ENCODE assay signal across 1 cellular context in the genomic region with DNA sequence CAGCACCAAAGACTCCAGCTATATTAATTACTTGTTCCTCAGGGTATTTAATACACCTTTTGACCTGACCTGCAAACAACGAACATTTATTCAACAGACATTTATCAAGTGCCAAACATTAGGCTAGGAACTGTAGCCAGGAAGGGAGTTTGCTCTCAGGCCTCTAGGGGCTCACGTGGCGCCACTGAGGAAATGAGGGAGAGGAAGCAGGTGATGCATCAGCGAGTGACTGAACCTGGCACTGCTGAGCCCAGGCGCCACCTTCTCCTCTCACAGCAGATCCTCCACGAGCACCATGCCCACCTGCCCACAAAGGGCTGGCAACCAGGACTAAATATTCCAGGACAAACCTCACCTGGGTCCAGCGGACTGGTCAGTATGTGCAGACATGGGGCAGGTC.
TF ChIP-seq lines count a peak whose summit lies in the region.

No MANE protein-coding gene starts in this region.

TF ChIP-seq in K562, 482 proteins besides CTCF, POLR2A, EP300 and RAD21 (continued from another document):
- TF ChIP-seq PHB2 (IDR thresholded peaks at IDR 0.05; ENCODE audit: low read depth) (no peak), RBM15 (IDR thresholded peaks at IDR 0.05; ENCODE audit: insufficient read depth, low read length) (no peak), LARP7 (IDR thresholded peaks at IDR 0.05) (no peak), U2AF1 (optimal IDR thresholded peaks at IDR 0.05; ENCODE audit: low read depth, low read length) (no peak), NFIC (IDR thresholded peaks at IDR 0.05) (no peak), ATF7 (IDR thresholded peaks at IDR 0.05) (no peak), COPS2 (conservative IDR thresholded peaks at IDR 0.05) (no peak)
- TF ChIP-seq, protein P1, sequence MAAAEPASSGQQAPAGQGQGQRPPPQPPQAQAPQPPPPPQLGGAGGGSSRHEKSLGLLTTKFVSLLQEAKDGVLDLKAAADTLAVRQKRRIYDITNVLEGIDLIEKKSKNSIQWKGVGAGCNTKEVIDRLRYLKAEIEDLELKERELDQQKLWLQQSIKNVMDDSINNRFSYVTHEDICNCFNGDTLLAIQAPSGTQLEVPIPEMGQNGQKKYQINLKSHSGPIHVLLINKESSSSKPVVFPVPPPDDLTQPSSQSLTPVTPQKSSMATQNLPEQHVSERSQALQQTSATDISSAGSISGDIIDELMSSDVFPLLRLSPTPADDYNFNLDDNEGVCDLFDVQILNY (CRISPR knock-in tag; IDR thresholded peaks at IDR 0.05): no peak
- TF ChIP-seq, protein P2, sequence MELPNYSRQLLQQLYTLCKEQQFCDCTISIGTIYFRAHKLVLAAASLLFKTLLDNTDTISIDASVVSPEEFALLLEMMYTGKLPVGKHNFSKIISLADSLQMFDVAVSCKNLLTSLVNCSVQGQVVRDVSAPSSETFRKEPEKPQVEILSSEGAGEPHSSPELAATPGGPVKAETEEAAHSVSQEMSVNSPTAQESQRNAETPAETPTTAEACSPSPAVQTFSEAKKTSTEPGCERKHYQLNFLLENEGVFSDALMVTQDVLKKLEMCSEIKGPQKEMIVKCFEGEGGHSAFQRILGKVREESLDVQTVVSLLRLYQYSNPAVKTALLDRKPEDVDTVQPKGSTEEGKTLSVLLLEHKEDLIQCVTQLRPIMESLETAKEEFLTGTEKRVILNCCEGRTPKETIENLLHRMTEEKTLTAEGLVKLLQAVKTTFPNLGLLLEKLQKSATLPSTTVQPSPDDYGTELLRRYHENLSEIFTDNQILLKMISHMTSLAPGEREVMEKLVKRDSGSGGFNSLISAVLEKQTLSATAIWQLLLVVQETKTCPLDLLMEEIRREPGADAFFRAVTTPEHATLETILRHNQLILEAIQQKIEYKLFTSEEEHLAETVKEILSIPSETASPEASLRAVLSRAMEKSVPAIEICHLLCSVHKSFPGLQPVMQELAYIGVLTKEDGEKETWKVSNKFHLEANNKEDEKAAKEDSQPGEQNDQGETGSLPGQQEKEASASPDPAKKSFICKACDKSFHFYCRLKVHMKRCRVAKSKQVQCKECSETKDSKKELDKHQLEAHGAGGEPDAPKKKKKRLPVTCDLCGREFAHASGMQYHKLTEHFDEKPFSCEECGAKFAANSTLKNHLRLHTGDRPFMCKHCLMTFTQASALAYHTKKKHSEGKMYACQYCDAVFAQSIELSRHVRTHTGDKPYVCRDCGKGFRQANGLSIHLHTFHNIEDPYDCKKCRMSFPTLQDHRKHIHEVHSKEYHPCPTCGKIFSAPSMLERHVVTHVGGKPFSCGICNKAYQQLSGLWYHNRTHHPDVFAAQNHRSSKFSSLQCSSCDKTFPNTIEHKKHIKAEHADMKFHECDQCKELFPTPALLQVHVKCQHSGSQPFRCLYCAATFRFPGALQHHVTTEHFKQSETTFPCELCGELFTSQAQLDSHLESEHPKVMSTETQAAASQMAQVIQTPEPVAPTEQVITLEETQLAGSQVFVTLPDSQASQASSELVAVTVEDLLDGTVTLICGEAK (IDR thresholded peaks at IDR 0.05): no peak
- TF ChIP-seq, protein P2 (CRISPR knock-in tag; IDR thresholded peaks at IDR 0.05): no peak
